In the genomic region with DNA sequence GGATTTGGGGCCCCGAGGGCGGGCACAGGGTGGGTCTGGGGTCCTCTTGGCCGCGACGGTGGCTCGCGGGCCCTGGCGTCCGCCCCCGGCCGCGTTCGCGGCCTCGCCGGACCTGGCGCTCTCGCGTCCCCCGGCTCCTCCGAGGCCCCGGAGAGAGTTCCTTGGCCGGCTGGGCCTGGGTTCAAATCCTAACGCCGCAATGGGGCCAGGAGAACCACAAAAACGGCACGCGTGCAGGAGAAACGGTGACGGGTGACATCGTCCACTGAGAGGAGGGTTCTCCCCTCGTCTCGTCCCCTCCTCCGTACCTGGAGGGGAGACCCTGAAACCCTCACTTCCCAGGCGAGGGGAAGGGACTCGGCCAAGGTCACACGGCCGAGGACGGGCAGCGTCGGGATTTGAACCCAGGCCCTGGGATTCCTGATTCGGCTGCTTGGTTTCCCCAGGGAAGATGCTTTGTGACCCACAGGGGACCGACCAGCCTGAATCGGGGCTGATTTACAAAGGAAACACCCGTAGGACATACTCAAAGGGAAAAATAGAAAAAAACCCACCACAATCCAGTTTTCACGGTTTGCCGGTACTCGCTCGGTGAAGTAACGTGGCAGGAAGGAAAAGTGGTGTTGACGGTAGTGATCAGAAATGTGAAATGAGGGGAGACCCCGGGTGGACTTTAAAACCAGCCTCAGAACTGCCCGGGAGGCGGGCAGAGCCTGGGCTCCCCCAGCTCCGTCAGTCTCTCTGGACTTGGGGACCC, we compare ENCODE assay signal across 6 cellular contexts. TPM values are rescaled to one million over a fixed set of nuclear protein-coding genes. Genes with fewer than 3 reads are reported as not detected.
DNase-seq lines count a peak whose midpoint lies in the region; ATAC-seq and TF ChIP-seq lines count a peak whose summit lies in the region.

No MANE protein-coding gene starts in this region.

- H3K27me3 ChIP-seq in HCT116 (ENCODE audit: insufficient read depth, low read length) = no peaks in the 10 kb centered on the region

- peak overlapping the region; percentile 99 for H3K4me3 Mint-ChIP-seq in activated CD4-positive, alpha-beta memory T cell treated with anti-CD3 and anti-CD28 coated beads, Interleukin-2, amount 10 ng/mL, durations not matched to agents 7 days and 5 days
- H3K4me3 Mint-ChIP-seq in immature natural killer cell (peak overlapping the region; percentile 99 to 100 (median 100)), type B pancreatic cell (peak overlapping the region; percentile 100)

- POLR2A ChIA-PET in HCT116 (lab: Charles Lee) = interaction anchor here (0.6 to 1.9 kb wide), 9 partner anchors 9 to 983 kb away, joined by 3 to 13 read pairs (median 3); partner anchors contain the start of genes KDM4B, NDUFA11, RPL36 and VMAC
- POLR2A ChIA-PET in activated CD4-positive, alpha-beta memory T cell treated with anti-CD3 and anti-CD28 coated beads, Interleukin-2, amount 10 ng/mL, durations not matched to agents 7 days and 5 days (lab: Charles Lee) = interaction anchor here (0.7 to 5.0 kb wide), 21 partner anchors 9 to 899 kb away, joined by 3 to 32 read pairs (median 5); partner anchors contain the start of genes ALKBH7, CATSPERD, DPP9 and FEM1A

- ATAC-seq in HCT116 (no peak), HG03378 (IDR thresholded peaks at IDR 0.05; ENCODE audit: unreplicated experiment) (no peak)

- H3K4me3 ChIP-seq in HCT116 (replicated peaks in 1 of 2; ENCODE audit: low read depth in 1 of 2, low read length in 2 of 2) = peak overlapping the region; percentile 87 to 97

- TF ChIP-seq POLR2A in HCT116 (IDR thresholded peaks at IDR 0.05; ENCODE audit: borderline replicate concordance, extremely low read depth, insufficient read depth, insufficient read length) = no peak

- RAD21 ChIA-PET in HCT116 (lab: Charles Lee; ENCODE audit: low non-redundant PET in 1 of 2, low total read pairs in 2 of 2, uncharacterized antibody in 2 of 2, unreplicated experiment in 2 of 2) = interaction anchor here in 1 of 2 experiments (1.0 kb wide), 1 partner anchor 66 kb away, joined by 3 read pairs; the partner anchor contains the start of gene RPL36

- no peaks in the 10 kb centered on the region for H3K9me3 Mint-ChIP-seq in activated CD4-positive, alpha-beta memory T cell treated with anti-CD3 and anti-CD28 coated beads, Interleukin-2, amount 10 ng/mL, durations not matched to agents 7 days and 5 days
- no peaks in the 10 kb centered on the region for H3K9me3 Mint-ChIP-seq in immature natural killer cell
- H3K9me3 Mint-ChIP-seq in type B pancreatic cell = no peaks in the 10 kb centered on the region

- no peaks in the 10 kb centered on the region for H3K9me3 ChIP-seq in HCT116 (ENCODE audit: control insufficient read depth in 1 of 2, insufficient read depth in 1 of 2, low read depth in 1 of 2, low read length in 2 of 2)

- peaks cover 67% of the 10 kb centered on the region for H3K4me1 Mint-ChIP-seq in activated CD4-positive, alpha-beta memory T cell treated with anti-CD3 and anti-CD28 coated beads, Interleukin-2, amount 10 ng/mL, durations not matched to agents 7 days and 5 days
- peaks cover 74 to 87% of the 10 kb centered on the region in 2 donors for H3K4me1 Mint-ChIP-seq in immature natural killer cell
- H3K4me1 Mint-ChIP-seq in type B pancreatic cell (ENCODE audit: unreplicated experiment) = peaks cover 44% of the 10 kb centered on the region

- H3K9me2 ChIP-seq in HCT116 (ENCODE audit: insufficient read depth) = no peaks in the 10 kb centered on the region

- peaks cover 15% of the 10 kb centered on the region; the same call in 1 of the 2 replicates for H4K20me1 ChIP-seq in HCT116 (ENCODE audit: insufficient read depth)

- peak overlapping the region; percentile 98 for H3K9ac ChIP-seq in HCT116 (ENCODE audit: low read length)

- H3K4me1 ChIP-seq in HCT116 (ENCODE audit: control insufficient read depth in 1 of 2, insufficient read depth in 2 of 2, low read length in 2 of 2) = peaks cover 14 to 24% of the 10 kb centered on the region in 2 experiments; a peak in 3 of 4 replicates

- H3K36me3 Mint-ChIP-seq in activated CD4-positive, alpha-beta memory T cell treated with anti-CD3 and anti-CD28 coated beads, Interleukin-2, amount 10 ng/mL, durations not matched to agents 7 days and 5 days (ENCODE audit: low read depth) = peaks cover 83% of the 10 kb centered on the region
- H3K36me3 Mint-ChIP-seq in immature natural killer cell = peaks cover 0 to 30% (median 18%) of the 10 kb centered on the region in 3 donors
- peaks cover 33% of the 10 kb centered on the region for H3K36me3 Mint-ChIP-seq in type B pancreatic cell

- no peak overlapping the region for H2AFZ ChIP-seq in HCT116 (ENCODE audit: low read depth, low read length, poor library complexity, severe bottlenecking)

- no peak for TF ChIP-seq RAD21 in HCT116 (IDR thresholded peaks at IDR 0.05; ENCODE audit: low read depth)

- no peaks in the 10 kb centered on the region for H3K27me3 Mint-ChIP-seq in activated CD4-positive, alpha-beta memory T cell treated with anti-CD3 and anti-CD28 coated beads, Interleukin-2, amount 10 ng/mL, durations not matched to agents 7 days and 5 days
- H3K27me3 Mint-ChIP-seq in immature natural killer cell (ENCODE audit: low read depth in 3 of 3) = peaks cover 14 to 23% (median 15%) of the 10 kb centered on the region in 3 donors
- H3K27me3 Mint-ChIP-seq in type B pancreatic cell = no peaks in the 10 kb centered on the region

- intact Hi-C loops in HCT116 (cut with micrococcal nuclease) = no loop called here

- H3K27ac Mint-ChIP-seq in activated CD4-positive, alpha-beta memory T cell treated with anti-CD3 and anti-CD28 coated beads, Interleukin-2, amount 10 ng/mL, durations not matched to agents 7 days and 5 days = peak overlapping the region; percentile 96
- peak overlapping the region; percentile 95 to 100 (median 99) for H3K27ac Mint-ChIP-seq in immature natural killer cell
- H3K27ac Mint-ChIP-seq in type B pancreatic cell = peak overlapping the region; percentile 100

- peak overlapping the region; percentile 85 for H3K4me2 ChIP-seq in HCT116 (ENCODE audit: low read length)

- no TSS peak for BruUV-seq in HCT116 (replicated peaks; lab: Mats Ljungman, UMichigan)

- peaks cover 37 to 65% of the 10 kb centered on the region in 2 experiments for H3K36me3 ChIP-seq in HCT116 (ENCODE audit: control insufficient read depth in 1 of 2, insufficient read depth in 2 of 2, low read length in 2 of 2)

- H3K79me2 ChIP-seq in HCT116 (ENCODE audit: insufficient read depth, low read length) = peaks cover 97% of the 10 kb centered on the region

- CTCF ChIA-PET in HCT116 (lab: Charles Lee) = interaction anchor here (1.4 kb wide), 1 partner anchor 66 kb away, joined by 8 read pairs; the partner anchor contains the start of gene RPL36
- CTCF ChIA-PET in activated CD4-positive, alpha-beta memory T cell treated with anti-CD3 and anti-CD28 coated beads, Interleukin-2, amount 10 ng/mL, durations not matched to agents 7 days and 5 days (lab: Charles Lee) = interaction anchor here (0.6 to 4.6 kb wide), 5 partner anchors 10 to 191 kb away, joined by 3 to 21 read pairs (median 11); partner anchors contain the start of genes CATSPERD, LONP1 and RPL36

- peak overlapping the region; percentile 92 for H3K27ac ChIP-seq in HCT116 (ENCODE audit: low read depth, low read length)

- no peak for TF ChIP-seq CTCF in HCT116 (IDR thresholded peaks at IDR 0.05 in 2 of 3, conservative IDR thresholded peaks at IDR 0.05 in 1 of 3; ENCODE audit: borderline replicate concordance in 1 of 3, insufficient read depth in 1 of 3, low read depth in 2 of 3, low read length in 2 of 3)
- TF ChIP-seq CTCF in type B pancreatic cell (conservative IDR thresholded peaks at IDR 0.05) = no peak

- DNase-seq in HCT116 (ENCODE audit: low read depth, low spot score) (no peak), immature natural killer cell (peak in 2 of 3 donors; percentile 19), type B pancreatic cell (ENCODE audit: extremely low spot score, unreplicated experiment) (no peak), NCI-H82 (lab: John Stamatoyannopoulos, UW) (no peak)
- peak; percentile 21 for DNase-seq in activated CD4-positive, alpha-beta memory T cell treated with anti-CD3 and anti-CD28 coated beads, Interleukin-2, amount 10 ng/mL, durations not matched to agents 7 days and 5 days

RNA-seq across cellular contexts. Expression of gene SAFB, which starts 0.7 kb away (rescaled TPM):
- 143 TPM for total RNA-seq in HCT116 (2021; ENCODE audit: unreplicated experiment)
- polyA plus RNA-seq in HCT116 (2012) = 64.7 and 80.0 TPM in 2 replicates
- 100 to 1,000 TPM; 124 to 126 TPM for total RNA-seq in activated CD4-positive, alpha-beta memory T cell treated with anti-CD3 and anti-CD28 coated beads, Interleukin-2, amount 10 ng/mL, durations not matched to agents 7 days and 5 days
- 100 to 1,000 TPM in 1 of 3 donors, 10 to 100 TPM in 1, 1 to 10 TPM in 1; 6.4 to 103 (median 29.6) TPM for polyA plus RNA-seq in immature natural killer cell
- 103 and 127 TPM in 2 replicates for total RNA-seq in type B pancreatic cell (ENCODE audit: low replicate concordance)

RNA-seq across cellular contexts. Expression of gene SAFB2, which starts 1.0 kb away (rescaled TPM):
- total RNA-seq in HCT116 (2021; ENCODE audit: unreplicated experiment) = 86.9 TPM
- 52.8 and 74.1 TPM in 2 replicates for polyA plus RNA-seq in HCT116 (2012)
- total RNA-seq in activated CD4-positive, alpha-beta memory T cell treated with anti-CD3 and anti-CD28 coated beads, Interleukin-2, amount 10 ng/mL, durations not matched to agents 7 days and 5 days = 10 to 100 TPM; 90.5 to 90.7 TPM
- 10 to 100 TPM; 12.8 to 43.4 (median 19.6) TPM for polyA plus RNA-seq in immature natural killer cell
- 60.9 and 93.4 TPM in 2 replicates for total RNA-seq in type B pancreatic cell (ENCODE audit: low replicate concordance)

RNA-seq across cellular contexts. Expression of gene TINCR, which starts 55.8 kb away (rescaled TPM):
- total RNA-seq in HCT116 (2021; ENCODE audit: unreplicated experiment) (6.1 TPM), type B pancreatic cell (ENCODE audit: low replicate concordance) (9.0 and 52.4 TPM in 2 replicates)
- 4.1 and 5.8 TPM in 2 replicates for polyA plus RNA-seq in HCT116 (2012)
- under 1 TPM; 0.38 to 0.53 TPM for total RNA-seq in activated CD4-positive, alpha-beta memory T cell treated with anti-CD3 and anti-CD28 coated beads, Interleukin-2, amount 10 ng/mL, durations not matched to agents 7 days and 5 days
- under 1 TPM in 1 of 3 donors, not detected in 2; 0.06 TPM for polyA plus RNA-seq in immature natural killer cell

RNA-seq across cellular contexts. Expression of gene MICOS13, which starts 56.7 kb away (rescaled TPM):
- total RNA-seq in HCT116 (2021; ENCODE audit: unreplicated experiment) (61.6 TPM), type B pancreatic cell (ENCODE audit: low replicate concordance) (42.2 and 50.0 TPM in 2 replicates)
- 55.0 and 73.1 TPM in 2 replicates for polyA plus RNA-seq in HCT116 (2012)
- total RNA-seq in activated CD4-positive, alpha-beta memory T cell treated with anti-CD3 and anti-CD28 coated beads, Interleukin-2, amount 10 ng/mL, durations not matched to agents 7 days and 5 days = 10 to 100 TPM; 38.7 to 39.5 TPM
- 100 to 1,000 TPM in 1 of 3 donors, 10 to 100 TPM in 2; 85.1 to 134 (median 98.2) TPM for polyA plus RNA-seq in immature natural killer cell

RNA-seq across cellular contexts. Expression of gene HSD11B1L, which starts 57.3 kb away (rescaled TPM):
- total RNA-seq in HCT116 (2021; ENCODE audit: unreplicated experiment) (6.0 TPM), type B pancreatic cell (ENCODE audit: low replicate concordance) (6.2 and 11.0 TPM in 2 replicates)
- 6.4 and 6.9 TPM in 2 replicates for polyA plus RNA-seq in HCT116 (2012)
- total RNA-seq in activated CD4-positive, alpha-beta memory T cell treated with anti-CD3 and anti-CD28 coated beads, Interleukin-2, amount 10 ng/mL, durations not matched to agents 7 days and 5 days = 1 to 10 TPM; 2.5 to 3.2 TPM
- 1 to 10 TPM; 2.0 to 3.1 (median 2.5) TPM for polyA plus RNA-seq in immature natural killer cell

Comparison
In these comparisons a context has a peak if more than half of its experiments do, and no peak if none do; other contexts are left out.
1. DNase-seq: peak in activated CD4-positive, alpha-beta memory T cell treated with anti-CD3 and anti-CD28 coated beads, Interleukin-2, amount 10 ng/mL, durations not matched to agents 7 days and 5 days (single experiment) and immature natural killer cell (2 of 3); none in HCT116 (single experiment), type B pancreatic cell (single experiment) and NCI-H82 (single experiment).
2. Peak in every context shown above with its lines, with median percentiles within 50 percentile points of each other: H3K27ac Mint-ChIP-seq and H3K4me3 Mint-ChIP-seq.